ENCODE assay signal across 11 cellular contexts in the genomic region with DNA sequence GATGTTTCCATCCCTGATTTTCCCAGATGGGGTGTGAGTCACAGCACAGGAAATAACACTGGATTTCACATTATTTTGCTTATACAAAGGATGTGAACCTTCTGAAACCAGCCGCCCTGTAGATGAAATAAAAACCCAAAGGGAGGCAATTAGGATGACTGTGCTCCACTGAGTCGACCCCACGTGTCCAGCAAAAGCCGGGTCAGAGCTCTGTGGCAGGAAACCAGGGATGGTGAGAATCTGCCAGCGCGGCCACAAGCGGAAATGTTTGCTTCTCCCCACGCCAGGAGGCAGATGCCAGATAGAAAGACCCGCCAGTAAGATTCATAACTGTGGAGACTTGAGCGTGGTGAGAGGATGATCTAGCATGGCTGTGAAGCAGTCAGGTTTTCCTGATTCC.
A peak's percentile ranks its signal among the peaks of the same experiment; 100 is the strongest.
DNase-seq lines count a peak whose midpoint lies in the region; TF ChIP-seq lines count a peak whose summit lies in the region.
"Had no signal": no experiment of that assay in that cellular context is flagged by ENCODE, and none has a peak within 500 bp of the region (broad histone marks: within the 10 kb centered on the region; RNA-seq: fewer than 3 reads in every experiment).

No MANE protein-coding gene starts in this region.

- WGBS in esophagus squamous epithelium, 2 donors = 44 to 65% methylated on average over 10 of the region's 10 CpGs

- H3K36me3 ChIP-seq in esophagus squamous epithelium = no peaks in the 10 kb centered on the region

- peaks cover 1% of the 10 kb centered on the region for H3K27me3 Mint-ChIP-seq in endothelial cell (ENCODE audit: unreplicated experiment)

- H3K4me3 ChIP-seq in esophagus squamous epithelium = peak overlapping the region in 1 of 4 donors; percentile 18

- H3K9me3 ChIP-seq in esophagus squamous epithelium = peaks cover 0 to 17% (median 0%) of the 10 kb centered on the region in 3 donors

- no peak overlapping the region for H3K4me3 Mint-ChIP-seq in endothelial cell (ENCODE audit: unreplicated experiment)
- H3K4me3 Mint-ChIP-seq: stimulated activated effector memory CD8-positive, alpha-beta T cell treated with anti-CD3 and anti-CD28 coated beads, Interleukin-12 subunit alpha, Interleukin-12 subunit beta, amount 100 ng/mL, for 72 hours had no signal

- no peaks in the 10 kb centered on the region for H3K36me3 Mint-ChIP-seq in endothelial cell (ENCODE audit: low read depth, unreplicated experiment)
- H3K36me3 Mint-ChIP-seq: stimulated activated effector memory CD8-positive, alpha-beta T cell treated with anti-CD3 and anti-CD28 coated beads, Interleukin-12 subunit alpha, Interleukin-12 subunit beta, amount 100 ng/mL, for 72 hours had no signal

- no peaks in the 10 kb centered on the region for H3K4me1 ChIP-seq in esophagus squamous epithelium

- peak overlapping the region in 2 of 4 donors; percentile 63 to 65 for H3K27ac ChIP-seq in esophagus squamous epithelium

- intact Hi-C loops in esophagus squamous epithelium (cut with DNase I) = no loop called here

- DNase-seq in Daoy (ENCODE audit: low read depth) = peak; percentile 96
- DNase-seq in NCI-H226 = peak; percentile 99
- peak; percentile 99 for DNase-seq in dermis blood vessel endothelial cell
- DNase-seq in occipital lobe (lab: John Stamatoyannopoulos, UW) = peak; percentile 16
- DNase-seq in endothelial cell (ENCODE audit: low spot score) = no peak
- DNase-seq in NCI-H1048 (lab: John Stamatoyannopoulos, UW) = no peak
- DNase-seq in NCI-H69 (lab: John Stamatoyannopoulos, UW) = no peak
- no peak for DNase-seq in esophagus squamous epithelium (lab: John Stamatoyannopoulos, UW)
- DNase-seq: mammary epithelial cell, NCI-H510A had no signal

- peaks cover 8% of the 10 kb centered on the region for H3K4me1 Mint-ChIP-seq in endothelial cell (ENCODE audit: unreplicated experiment)
- H3K4me1 Mint-ChIP-seq: stimulated activated effector memory CD8-positive, alpha-beta T cell treated with anti-CD3 and anti-CD28 coated beads, Interleukin-12 subunit alpha, Interleukin-12 subunit beta, amount 100 ng/mL, for 72 hours had no signal

- peaks cover 15% of the 10 kb centered on the region for H3K9me3 Mint-ChIP-seq in endothelial cell (ENCODE audit: unreplicated experiment)

- TF ChIP-seq CTCF in endothelial cell (IDR thresholded peaks at IDR 0.05; ENCODE audit: unreplicated experiment) (no peak), esophagus squamous epithelium (IDR thresholded peaks at IDR 0.05) (no peak)

- H3K27me3 ChIP-seq in esophagus squamous epithelium = no peaks in the 10 kb centered on the region

- no peak for TF ChIP-seq POLR2A in esophagus squamous epithelium (IDR thresholded peaks at IDR 0.05)

- no peak overlapping the region for H3K27ac Mint-ChIP-seq in endothelial cell (ENCODE audit: unreplicated experiment)
- H3K27ac Mint-ChIP-seq: stimulated activated effector memory CD8-positive, alpha-beta T cell treated with anti-CD3 and anti-CD28 coated beads, Interleukin-12 subunit alpha, Interleukin-12 subunit beta, amount 100 ng/mL, for 72 hours had no signal

Comparison
In these comparisons a context has a peak if more than half of its experiments do, and no peak if none do; other contexts are left out.
1. DNase-seq: peak in Daoy (single experiment), NCI-H226 (single experiment), dermis blood vessel endothelial cell (single experiment) and occipital lobe (single experiment); none in endothelial cell (single experiment), NCI-H1048 (single experiment), NCI-H69 (single experiment) and esophagus squamous epithelium (single experiment).